17 cellular contexts compared by ENCODE assay signal in the genomic region with DNA sequence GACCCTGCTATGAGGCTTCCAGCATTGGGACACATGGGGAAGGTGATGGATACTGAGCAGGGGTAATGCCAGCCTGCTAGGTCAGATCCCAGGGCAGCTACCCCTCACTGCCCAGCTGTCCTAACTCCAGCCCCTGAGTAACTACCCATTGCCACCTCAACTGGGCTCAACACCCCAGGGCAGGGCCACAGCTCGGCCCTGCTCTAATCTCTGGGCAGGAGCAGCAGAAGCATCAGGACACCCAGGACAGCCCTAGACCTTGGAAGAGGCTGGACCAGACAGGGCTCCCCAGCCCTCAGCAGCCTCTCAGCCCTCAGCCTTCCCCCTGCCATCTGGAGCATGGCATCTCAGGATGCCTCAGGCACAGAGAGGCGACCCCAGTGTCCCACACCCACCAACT.
DNase-seq lines count a peak whose midpoint lies in the region; TF ChIP-seq lines count a peak whose summit lies in the region.
"Had no signal": no experiment of that assay in that cellular context is flagged by ENCODE, and none has a peak within 500 bp of the region (broad histone marks: within the 10 kb centered on the region; RNA-seq: fewer than 3 reads in every experiment).

No MANE protein-coding gene starts in this region.

- no peaks in the 10 kb centered on the region for H3K36me3 ChIP-seq in BLaER1 treated with 17β-estradiol and CSF1 and Interleukin-3, amounts not matched to agents 10 nM and 100 nM
- no peaks in the 10 kb centered on the region for H3K36me3 ChIP-seq in esophagus muscularis mucosa
- H3K36me3 ChIP-seq in parathyroid adenoma (ENCODE audit: control insufficient read depth, insufficient read depth, low read length): no peaks in the 10 kb centered on the region
- H3K36me3 ChIP-seq in transverse colon: no peaks in the 10 kb centered on the region

- H2BK12ac ChIP-seq in H9 (ENCODE audit: insufficient read length, low read depth, low read length): no peak overlapping the region

- no peak overlapping the region for H2AK5ac ChIP-seq in H9 (ENCODE audit: insufficient read length, low read length)

- peak overlapping the region in 5 of 11 experiments; percentile 15 to 37 (median 35); a peak in 5 of 22 replicates for H3K9ac ChIP-seq in BLaER1 treated with 17β-estradiol and CSF1 and Interleukin-3, amounts not matched to agents 10 nM and 100 nM
- H3K9ac ChIP-seq in H9 (ENCODE audit: extremely low read depth, insufficient read length, low read length) (no peak overlapping the region), parathyroid adenoma (no peak overlapping the region)

- no peak overlapping the region for H3K56ac ChIP-seq in H9 (ENCODE audit: insufficient read length, low read depth, low read length)

- intact Hi-C loops in esophagus muscularis mucosa (cut with DNase I) (loop anchor here (5.0 to 10.0 kb wide), 3 partner anchors 384 to 1694 kb away; partner anchors contain the start of gene LPIN3), transverse colon (cut with DNase I; ENCODE audit: low total_unique reads) (loop anchor here (10.0 kb wide), 1 partner anchor 1696 kb away; no protein-coding TSS in a partner anchor)

- H3K4me1 Mint-ChIP-seq in H9: peaks cover 2 to 10% of the 10 kb centered on the region in 2 experiments

- H3K4me3 ChIP-seq in BLaER1 treated with 17β-estradiol and CSF1 and Interleukin-3, amounts not matched to agents 10 nM and 100 nM: no peak overlapping the region
- H3K4me3 ChIP-seq in esophagus muscularis mucosa: no peak overlapping the region
- H3K4me3 ChIP-seq in parathyroid adenoma (ENCODE audit: low read depth, low read length): no peak overlapping the region
- H3K4me3 ChIP-seq in transverse colon: no peak overlapping the region

- peaks cover 13 to 38% (median 34%) of the 10 kb centered on the region in 10 experiments for H3K4me1 ChIP-seq in BLaER1 treated with 17β-estradiol and CSF1 and Interleukin-3, amounts not matched to agents 10 nM and 100 nM
- H3K4me1 ChIP-seq in H9 (ENCODE audit: insufficient read depth, low read length) (no peaks in the 10 kb centered on the region), esophagus muscularis mucosa (peaks cover 0 to 5% (median 2%) of the 10 kb centered on the region in 4 donors), parathyroid adenoma (peaks cover 23% of the 10 kb centered on the region), transverse colon (peaks cover 0 to 4% (median 0%) of the 10 kb centered on the region in 4 donors)

- no peaks in the 10 kb centered on the region; the same call in none of the 2 replicates for H3K27me3 Mint-ChIP-seq in H9 (ENCODE audit: low read depth)
- H3K27me3 Mint-ChIP-seq: IgD-negative memory B cell had no signal

- H3K4me2 ChIP-seq in BLaER1 treated with 17β-estradiol and CSF1 and Interleukin-3, amounts not matched to agents 10 nM and 100 nM: peak overlapping the region in 8 of 11 experiments; percentile 14 to 85 (median 60); a peak in 16 of 22 replicates
- H3K4me2 ChIP-seq in H9 (ENCODE audit: insufficient read depth, insufficient read length, low read length) (no peak overlapping the region), parathyroid adenoma (ENCODE audit: low read length) (no peak overlapping the region)

- peak; percentile 17 for DNase-seq in H9
- peak; percentile 53 for DNase-seq in esophagus muscularis mucosa (ENCODE audit: extremely low spot score)
- no peak for DNase-seq in NCI-H446 (lab: John Stamatoyannopoulos, UW)
- DNase-seq in NCI-H526 (lab: John Stamatoyannopoulos, UW): no peak
- DNase-seq in transverse colon: no peak
- DNase-seq in NK-92 (lab: John Stamatoyannopoulos, UW; ENCODE audit: unreplicated experiment): no peak
- DNase-seq: DMS79, H7, Kasumi-1, NCI-H1105, NCI-H2081, NCI-H748 treated with DMSO at 0.1 percent for 48 hours, SIG-M5 had no signal

- H3K9me3 ChIP-seq in BLaER1 treated with 17β-estradiol and CSF1 and Interleukin-3, amounts not matched to agents 10 nM and 100 nM (replicated peaks in 1 of 11): no peaks in the 10 kb centered on the region
- no peaks in the 10 kb centered on the region for H3K9me3 ChIP-seq in H9 (ENCODE audit: control insufficient read depth, low read depth, low read length)
- H3K9me3 ChIP-seq in esophagus muscularis mucosa: no peaks in the 10 kb centered on the region
- H3K9me3 ChIP-seq in parathyroid adenoma (ENCODE audit: control insufficient read depth, low read length): no peaks in the 10 kb centered on the region
- H3K9me3 ChIP-seq in transverse colon: no peaks in the 10 kb centered on the region

- H3K27ac Mint-ChIP-seq in H9: no peak overlapping the region
- H3K27ac Mint-ChIP-seq: IgD-negative memory B cell had no signal

- TF ChIP-seq EP300 in esophagus muscularis mucosa (IDR thresholded peaks at IDR 0.05) (no peak), transverse colon (IDR thresholded peaks at IDR 0.05; ENCODE audit: low read depth) (no peak)

- no peak for TF ChIP-seq POLR2A in esophagus muscularis mucosa (IDR thresholded peaks at IDR 0.05; ENCODE audit: low read depth)
- TF ChIP-seq POLR2A in transverse colon (IDR thresholded peaks at IDR 0.05): no peak

- H3K79me2 ChIP-seq in H9 (ENCODE audit: insufficient read depth, low read length) (no peaks in the 10 kb centered on the region), parathyroid adenoma (peaks cover 5% of the 10 kb centered on the region)

- H3K79me1 ChIP-seq in H9 (ENCODE audit: insufficient read depth, low read depth, low read length, poor library complexity, severe bottlenecking): no peaks in the 10 kb centered on the region

- in situ Hi-C loops in transverse colon (cut with MboI; ENCODE audit: low pct_ligation_motif_present in 1 of 4, low pct_unique_long_range_greater_than_20kb in 1 of 4, low sequenced_read_pairs in 3 of 4): loop anchor here in 3 of 4 donors (25.0 kb wide), 3 partner anchors 224 to 1074 kb away; partner anchors contain the start of gene LPIN3 (in 1 of the 3)

- H4K8ac ChIP-seq in H9 (replicated peaks; ENCODE audit: insufficient read length, low read depth, low read length): no peak overlapping the region

- H3K18ac ChIP-seq in H9 (ENCODE audit: insufficient read length, low read depth, low read length): no peak overlapping the region

- WGBS in H9 (ENCODE audit: extremely low coverage, insufficient read length, low lambda C conversion rate): no CpG with 5 or more reads among the region's 2 CpGs
- WGBS in esophagus muscularis mucosa: 70% methylated on average over 1 of the region's 2 CpGs
- 75% methylated on average over 2 of the region's 2 CpGs; no CpG with 5 or more reads in 1 of the 2 donors for WGBS in transverse colon (ENCODE audit: low coverage in 1 of 2), 2 donors

- H3T11ph ChIP-seq in H9 (ENCODE audit: low read length): no peak overlapping the region

- no peak overlapping the region for H3K14ac ChIP-seq in H9 (ENCODE audit: insufficient read depth, low read length)

- no peaks in the 10 kb centered on the region for H4K20me1 ChIP-seq in BLaER1 treated with 17β-estradiol and CSF1 and Interleukin-3, amounts not matched to agents 10 nM and 100 nM
- H4K20me1 ChIP-seq in H9 (ENCODE audit: control insufficient read depth, insufficient read depth, insufficient read length): peaks cover 4% of the 10 kb centered on the region

- no peaks in the 10 kb centered on the region for H3K23me2 ChIP-seq in H9 (ENCODE audit: insufficient read length, low read depth, low read length, poor library complexity, severe bottlenecking)

- no peak for TF ChIP-seq CTCF in H9 (conservative IDR thresholded peaks at IDR 0.05)
- TF ChIP-seq CTCF in esophagus muscularis mucosa (IDR thresholded peaks at IDR 0.05): no peak
- no peak for TF ChIP-seq CTCF in parathyroid adenoma (IDR thresholded peaks at IDR 0.05)
- no peak for TF ChIP-seq CTCF in transverse colon (IDR thresholded peaks at IDR 0.05)

- H2BK20ac ChIP-seq in H9 (ENCODE audit: low read depth, low read length, poor library complexity, severe bottlenecking): no peak overlapping the region

- H4K5ac ChIP-seq in H9 (ENCODE audit: insufficient read length, low read depth, low read length): no peak overlapping the region

- H3K27me3 ChIP-seq in BLaER1 treated with 17β-estradiol and CSF1 and Interleukin-3, amounts not matched to agents 10 nM and 100 nM: no peaks in the 10 kb centered on the region
- H3K27me3 ChIP-seq in H9 (ENCODE audit: insufficient read depth, low read length) (no peaks in the 10 kb centered on the region), esophagus muscularis mucosa (no peaks in the 10 kb centered on the region), parathyroid adenoma (ENCODE audit: control insufficient read depth, insufficient read depth, low read length) (no peaks in the 10 kb centered on the region), transverse colon (peaks cover 4% of the 10 kb centered on the region)

- no peak overlapping the region for H3K4ac ChIP-seq in H9 (ENCODE audit: low read depth, low read length)

- H3K23ac ChIP-seq in H9 (ENCODE audit: insufficient read length, low read depth, low read length): no peak overlapping the region

- H2BK5ac ChIP-seq in H9 (ENCODE audit: insufficient read length, low read length): no peak overlapping the region

- H2BK15ac ChIP-seq in H9 (ENCODE audit: low read depth, low read length): no peak overlapping the region

- H3K27ac ChIP-seq in BLaER1 treated with 17β-estradiol and CSF1 and Interleukin-3, amounts not matched to agents 10 nM and 100 nM: peak overlapping the region in 9 of 11 experiments; percentile 21 to 74 (median 61); a peak in 16 of 22 replicates
- H3K27ac ChIP-seq in H9 (ENCODE audit: insufficient read length, low read depth, low read length) (no peak overlapping the region), esophagus muscularis mucosa (replicated peaks in 1 of 4) (no peak overlapping the region), parathyroid adenoma (no peak overlapping the region), transverse colon (no peak overlapping the region)
- H3K27ac ChIP-seq: C4-2B had no signal

- H2AFZ ChIP-seq in H9 (ENCODE audit: low read length) (no peak overlapping the region), parathyroid adenoma (peak overlapping the region; percentile 20)

- H3K4me3 Mint-ChIP-seq in H9: no peak overlapping the region
- H3K4me3 Mint-ChIP-seq: IgD-negative memory B cell had no signal

- H3K9me3 Mint-ChIP-seq in H9: no peaks in the 10 kb centered on the region
- H3K9me3 Mint-ChIP-seq: IgD-negative memory B cell had no signal

- no peaks in the 10 kb centered on the region for H3K36me3 Mint-ChIP-seq in H9 (ENCODE audit: insufficient read depth in 1 of 3, low read depth in 3 of 3)
- H3K36me3 Mint-ChIP-seq: IgD-negative memory B cell had no signal

- no peak overlapping the region for H4K91ac ChIP-seq in H9 (ENCODE audit: insufficient read length, low read depth, low read length)

- no peak overlapping the region for H2BK120ac ChIP-seq in H9 (ENCODE audit: low read depth, low read length, poor library complexity, severe bottlenecking)

Comparison
In these comparisons a context has a peak if more than half of its experiments do, and no peak if none do; other contexts are left out.
1. H3K27ac ChIP-seq: peak in BLaER1 treated with 17β-estradiol and CSF1 and Interleukin-3, amounts not matched to agents 10 nM and 100 nM (9 of 11); none in H9 (single experiment), esophagus muscularis mucosa (0 of 4), parathyroid adenoma (single experiment) and transverse colon (0 of 4).
2. H3K4me2 ChIP-seq: peak in BLaER1 treated with 17β-estradiol and CSF1 and Interleukin-3, amounts not matched to agents 10 nM and 100 nM (8 of 11); none in H9 (single experiment) and parathyroid adenoma (single experiment).
3. DNase-seq: peak in H9 (single experiment) and esophagus muscularis mucosa (single experiment); none in NCI-H446 (0 of 2), NCI-H526 (0 of 2), transverse colon (single experiment) and NK-92 (single experiment).